ENCODE assay signal across 1 cellular context in genomic region chr16:53968454-53968853, GRCh38.
A peak's percentile ranks its signal among the peaks of the same experiment; 100 is the strongest.
TF ChIP-seq lines count a peak whose summit lies in the region.

No MANE protein-coding gene starts in this region.

TF ChIP-seq in HEK293, 187 proteins besides CTCF, POLR2A, EP300 and RAD21:
- no peak for TF ChIP-seq PRDM2 (tag by site-specific recombination; IDR thresholded peaks at IDR 0.05; ENCODE audit: borderline replicate concordance)
- peak; percentile 51 for TF ChIP-seq ZIC2 (tag by site-specific recombination; IDR thresholded peaks at IDR 0.05)
